Comparison of ENCODE assay signal across 7 cellular contexts in the genomic region with DNA sequence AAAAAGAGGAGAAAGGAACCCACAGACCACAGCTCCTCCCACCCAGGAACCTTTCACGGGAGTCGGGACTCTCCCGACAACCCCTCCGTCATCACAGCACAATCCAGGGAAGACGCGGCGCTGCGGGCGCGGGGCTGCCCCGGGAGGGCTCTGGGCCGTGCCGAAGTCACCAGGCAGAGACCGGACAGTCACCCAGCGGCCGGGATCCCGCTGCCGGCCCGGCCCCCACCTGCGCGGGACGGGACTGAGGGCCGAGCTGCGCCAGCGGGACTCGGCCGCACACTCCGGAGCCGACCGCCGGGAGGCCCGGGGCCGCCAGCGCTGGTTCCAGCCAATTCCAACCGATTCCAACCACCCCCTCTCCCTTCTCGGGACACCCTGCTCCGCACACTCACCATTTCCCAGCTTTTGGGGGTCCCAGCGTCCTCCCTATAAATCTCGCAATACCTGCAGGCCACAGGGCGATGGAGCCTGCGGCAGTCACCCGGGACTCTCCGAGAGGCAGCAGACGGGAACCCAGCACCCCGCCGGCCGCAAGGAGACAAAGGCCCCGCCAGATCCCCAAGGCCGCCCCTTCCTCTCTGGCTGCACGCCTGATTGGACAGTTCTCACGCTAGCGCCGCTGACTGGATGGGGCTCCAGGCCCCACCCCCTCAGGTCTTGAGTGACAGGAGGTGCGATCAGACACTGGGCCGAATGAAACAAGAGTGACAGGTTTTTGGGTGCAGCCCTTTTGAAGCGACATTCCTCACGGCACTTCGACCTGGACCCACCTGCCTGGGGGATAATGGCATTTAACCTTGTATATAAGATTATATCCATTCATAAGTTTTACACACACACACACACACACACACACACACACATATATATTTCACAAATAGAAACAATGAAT. TPM values are rescaled to one million over a fixed set of nuclear protein-coding genes. Genes with fewer than 3 reads are reported as not detected.
A peak's percentile ranks its signal among the peaks of the same experiment; 100 is the strongest.
DNase-seq lines count a peak whose midpoint lies in the region; ATAC-seq, FAIRE-seq and TF ChIP-seq lines count a peak whose summit lies in the region.

A gene (minus strand): TSS at position 547 of the 895 bp plus-strand sequence. CDS start 149 bp downstream, at position 398.

- H3K27me3 ChIP-seq in bronchial epithelial cell (ENCODE audit: control insufficient read depth, insufficient read depth, low read length) = no peaks in the 10 kb centered on the region
- H3K27me3 ChIP-seq in skeletal muscle satellite cell (ENCODE audit: control insufficient read depth, insufficient read depth, low read length) = no peaks in the 10 kb centered on the region

- H3K9ac ChIP-seq in skeletal muscle satellite cell (ENCODE audit: low read depth, low read length) = peak within 1 kb of the TSS; percentile 89

- in situ Hi-C loops in GM13977 (cut with MboI; ENCODE audit: low pct_unique_long_range_greater_than_20kb, low sequenced_read_pairs, unreplicated experiment) = no loop called here

- FAIRE-seq in bronchial epithelial cell (lab: Jason Lieb, UNC) = no peak

- peaks cover 3% of the 10 kb centered on the region for H3K9me3 ChIP-seq in skeletal muscle satellite cell (replicated peaks; ENCODE audit: low read length)

- TF ChIP-seq CTCF in GM13977 (IDR thresholded peaks at IDR 0.05; ENCODE audit: extremely low read depth, insufficient read depth, missing control alignments) (no peak), bronchial epithelial cell (IDR thresholded peaks at IDR 0.05; ENCODE audit: insufficient read depth, low read length, severe bottlenecking) (no peak)

- H3K4me2 ChIP-seq in skeletal muscle satellite cell (ENCODE audit: low read length) = peak within 1 kb of the TSS; percentile 98

- DNase-seq in GM13977 (ENCODE audit: low spot score) (peak; percentile 97), NCI-H128 (lab: John Stamatoyannopoulos, UW; ENCODE audit: unreplicated experiment) (peak; percentile 96), T-helper 9 cell (peak; percentile 1), bronchial epithelial cell (ENCODE audit: low read depth) (peak; percentile 89), iPS-NIHi11 (ENCODE audit: low spot score) (peak; percentile 99)

- H3K4me1 ChIP-seq in skeletal muscle satellite cell (ENCODE audit: control insufficient read depth, insufficient read depth, low read length) = no peaks in the 10 kb centered on the region

- no peaks in the 10 kb centered on the region for H3K36me3 ChIP-seq in bronchial epithelial cell (ENCODE audit: control insufficient read depth, insufficient read depth, low read length)
- H3K36me3 ChIP-seq in skeletal muscle satellite cell (ENCODE audit: insufficient read depth, low read length) = no peaks in the 10 kb centered on the region

- H3K4me3 ChIP-seq in bronchial epithelial cell (ENCODE audit: low read depth, low read length) = peak within 1 kb of the TSS; percentile 73
- peak within 1 kb of the TSS; percentile 100 for H3K4me3 ChIP-seq in skeletal muscle satellite cell (ENCODE audit: low read length)

- ATAC-seq in HG02642 (IDR thresholded peaks at IDR 0.05; ENCODE audit: poor library complexity, unreplicated experiment) = peak; percentile 100

RNA-seq across cellular contexts. Expression of the gene that starts here (rescaled TPM):
- total RNA-seq in bronchial epithelial cell = 0.53 and 0.90 TPM in 2 replicates
- total RNA-seq in skeletal muscle satellite cell (2012; rRNA removed) = 2.4 and 2.8 TPM in 2 replicates

Comparison
In these comparisons a context has a peak if more than half of its experiments do, and no peak if none do; other contexts are left out.
1. Peak in every context shown above with its lines: DNase-seq, ATAC-seq and H3K4me3 ChIP-seq.
2. Peak in DNase-seq and H3K4me3 ChIP-seq in bronchial epithelial cell; RNA of the gene not detected or under 1 TPM.
3. DNase-seq: peak in every context shown above with its lines; median percentile 99 in iPS-NIHi11; 97 in GM13977; 96 in NCI-H128; 89 in bronchial epithelial cell; 1 in T-helper 9 cell.